In genomic region chr17:18185832-18186231, GRCh38 we compare ENCODE assay signal across 1 cellular context.
TF ChIP-seq lines count a peak whose summit lies in the region.

No MANE protein-coding gene starts in this region.

TF ChIP-seq in K562, 482 proteins besides CTCF, POLR2A, EP300 and RAD21:
- peak; percentile 51; the same call in 1 of the 2 replicates for TF ChIP-seq TFAP4 (CRISPR knock-in tag; IDR thresholded peaks at IDR 0.05; ENCODE audit: borderline replicate concordance)
- TF ChIP-seq SIN3A (IDR thresholded peaks at IDR 0.05; ENCODE audit: borderline replicate concordance in 2 of 2, control insufficient read depth in 1 of 2, low read depth in 2 of 2, low read length in 2 of 2), result 0 out of 4 replicates have a peak, but pooled peaks of 1 of the 2 experiments have one; percentile 28
- no peak for TF ChIP-seq USF2 (CRISPR knock-in tag; IDR thresholded peaks at IDR 0.05)
- no peak for TF ChIP-seq KLF1 (tag; IDR thresholded peaks at IDR 0.05)
- TF ChIP-seq MAX (CRISPR knock-in tag; IDR thresholded peaks at IDR 0.05), result no peak
- TF ChIP-seq CBX8 (IDR thresholded peaks at IDR 0.05; ENCODE audit: borderline replicate concordance, extremely low read depth, low read depth, low read length, poor library complexity, severe bottlenecking), result no peak
- no peak for TF ChIP-seq TGIF2 (CRISPR knock-in tag; IDR thresholded peaks at IDR 0.05)
- TF ChIP-seq NKRF (IDR thresholded peaks at IDR 0.05; ENCODE audit: borderline replicate concordance), result 0 out of 2 replicates have a peak, but pooled peaks have one; percentile 54
- no peak for TF ChIP-seq CGGBP1 (CRISPR knock-in tag; IDR thresholded peaks at IDR 0.05)
- TF ChIP-seq POU5F1 (IDR thresholded peaks at IDR 0.05; ENCODE audit: borderline replicate concordance, low read depth, low read length, partially characterized antibody), result no peak
